Comparison of ENCODE assay signal across 8 cellular contexts in genomic region chr17:16215965-16216316, GRCh38. TPM values are rescaled to one million over a fixed set of nuclear protein-coding genes. Genes with fewer than 3 reads are reported as not detected.
A peak's percentile ranks its signal among the peaks of the same experiment; 100 is the strongest.
DNase-seq lines count a peak whose midpoint lies in the region; ATAC-seq, FAIRE-seq and TF ChIP-seq lines count a peak whose summit lies in the region.

No MANE protein-coding gene starts in this region.

- H3K27ac ChIP-seq in HUES64 (ENCODE audit: low read depth, low read length) = peak overlapping the region; percentile 99

- WGBS in HUES64 = 46% methylated on average over 22 of the region's 22 CpGs

- no peaks in the 10 kb centered on the region for H3K27me3 Mint-ChIP-seq in osteocyte (ENCODE audit: unreplicated experiment)

- H3K27ac Mint-ChIP-seq in osteocyte (ENCODE audit: unreplicated experiment) = peak overlapping the region; percentile 96

- H3K9me3 Mint-ChIP-seq in osteocyte (ENCODE audit: unreplicated experiment) = no peaks in the 10 kb centered on the region

- peak; percentile 7 for ATAC-seq in Right ventricle myocardium inferior
- ATAC-seq in activated CD4-positive, CD25-positive, alpha-beta regulatory T cell treated with anti-CD3 and anti-CD28 coated beads, Interleukin-2, amount 50 U/mL, for 24 hours = no peak

- H3K36me3 ChIP-seq in HUES64 (ENCODE audit: insufficient read depth, low read length) = no peaks in the 10 kb centered on the region; the same call in 1 of the 2 replicates

- intact Hi-C loops in Right ventricle myocardium inferior (cut with DNase I) = loop anchor here (1.0 kb wide), 1 partner anchor 39 kb away; no protein-coding TSS in a partner anchor

- no peaks in the 10 kb centered on the region for H3K27me3 ChIP-seq in HUES64 (ENCODE audit: insufficient read depth, low read length)

- DNase-seq in GM12892 (ENCODE audit: insufficient read length) (peak; percentile 27), Right ventricle myocardium inferior (ENCODE audit: missing footprints) (peak; percentile 73), osteocyte (ENCODE audit: extremely low spot score, unreplicated experiment) (no peak), H4 (ENCODE audit: low spot score) (no peak), globus pallidus (ENCODE audit: low spot score) (no peak)
- peak; percentile 30 for DNase-seq in activated CD8-positive, alpha-beta memory T cell treated with anti-CD3 and anti-CD28 coated beads, Interleukin-2, amount 50 U/mL, for 4 hours

- H3K9me3 ChIP-seq in HUES64 (ENCODE audit: insufficient read depth, low read depth, low read length) = no peaks in the 10 kb centered on the region

- no peak for TF ChIP-seq CTCF in osteocyte (IDR thresholded peaks at IDR 0.05)

- H3K4me1 Mint-ChIP-seq in osteocyte (ENCODE audit: unreplicated experiment) = peaks cover 48% of the 10 kb centered on the region

- H3K4me1 ChIP-seq in HUES64 (ENCODE audit: insufficient read depth, low read length) = peaks cover 18% of the 10 kb centered on the region; the same call in 1 of the 2 replicates

- H3K4me3 Mint-ChIP-seq in osteocyte (ENCODE audit: unreplicated experiment) = peak overlapping the region; percentile 89

- FAIRE-seq in GM12892 (lab: Jason Lieb, UNC) = no peak

- no peaks in the 10 kb centered on the region for H3K36me3 Mint-ChIP-seq in osteocyte (ENCODE audit: unreplicated experiment)

- no peak for TF ChIP-seq POLR2A in GM12892 (IDR thresholded peaks at IDR 0.05; ENCODE audit: low read depth, low read length)

- H3K9ac ChIP-seq in HUES64 (ENCODE audit: low read depth, low read length) = peak overlapping the region; percentile 97

- peak overlapping the region; percentile 83 for H3K4me3 ChIP-seq in HUES64 (ENCODE audit: low read length)

RNA-seq across cellular contexts. Expression of gene NCOR1, which starts 0.6 kb away (rescaled TPM):
- 52.3 TPM for polyA plus RNA-seq in GM12892 (2012; ENCODE audit: missing spikeins)
- polyA plus RNA-seq in HUES64 (2013, experiment 1 of 2) = 67.8 TPM
- 68.0 TPM for polyA plus RNA-seq in HUES64 (2013, experiment 2 of 2)
- total RNA-seq in Right ventricle myocardium inferior = 60.7 TPM
- 132 and 136 TPM in 2 replicates for total RNA-seq in osteocyte
- total RNA-seq in H4 (2014; rRNA removed; shearing (Covaris generic)) = 30.2 and 35.7 TPM in 2 replicates

RNA-seq across cellular contexts. Expression of gene PIGL, which starts 1.1 kb away (rescaled TPM):
- polyA plus RNA-seq in GM12892 (2012; ENCODE audit: missing spikeins) = 33.4 TPM
- 17.2 TPM for polyA plus RNA-seq in HUES64 (2013, experiment 1 of 2)
- 19.8 TPM for polyA plus RNA-seq in HUES64 (2013, experiment 2 of 2)
- 5.4 TPM for total RNA-seq in Right ventricle myocardium inferior
- 28.6 and 31.0 TPM in 2 replicates for total RNA-seq in osteocyte
- total RNA-seq in H4 (2014; rRNA removed; shearing (Covaris generic)) = 11.9 and 14.9 TPM in 2 replicates

Comparison
In these comparisons a context has a peak if more than half of its experiments do, and no peak if none do; other contexts are left out.
1. DNase-seq: peak in GM12892 (single experiment), activated CD8-positive, alpha-beta memory T cell treated with anti-CD3 and anti-CD28 coated beads, Interleukin-2, amount 50 U/mL, for 4 hours (single experiment) and Right ventricle myocardium inferior (single experiment); none in osteocyte (single experiment), H4 (single experiment) and globus pallidus (single experiment).